8 cellular contexts compared by ENCODE assay signal in the genomic region with DNA sequence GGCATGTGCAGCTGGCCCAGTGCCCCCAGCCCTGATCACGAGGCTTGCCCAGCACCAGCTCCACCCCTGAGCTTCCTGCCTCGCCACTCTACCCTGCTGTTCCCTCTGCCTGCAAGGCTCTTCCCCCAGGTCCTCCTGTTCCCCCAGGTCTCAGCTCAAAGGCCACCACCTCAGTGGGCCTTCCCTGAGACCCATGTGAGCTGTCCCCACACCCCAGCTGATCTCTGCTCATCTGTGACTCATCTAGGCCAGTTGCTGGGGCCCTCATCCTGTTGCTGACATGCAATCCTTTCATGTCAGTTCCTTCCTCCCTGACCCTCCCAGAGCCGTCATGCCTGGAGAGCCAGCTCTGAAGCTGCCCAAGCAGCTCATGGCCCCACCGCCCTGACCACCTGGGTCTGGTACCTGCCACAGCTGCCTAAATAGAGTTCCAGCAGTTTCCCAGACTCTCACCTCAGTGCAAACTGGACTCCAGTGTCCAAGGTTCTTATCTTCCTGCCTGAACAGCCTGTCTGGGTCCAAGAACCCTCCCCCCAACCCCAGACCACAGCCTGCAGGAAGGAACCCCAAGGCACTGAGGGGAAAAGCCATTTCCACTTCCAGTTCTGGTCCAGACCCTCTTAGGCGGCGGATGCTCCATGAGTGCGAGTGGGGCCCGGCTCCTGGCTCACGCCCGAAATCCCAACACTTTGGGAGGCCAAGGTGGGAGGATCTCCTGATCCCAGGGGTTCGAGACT.
DNase-seq lines count a peak whose midpoint lies in the region; ATAC-seq and TF ChIP-seq lines count a peak whose summit lies in the region.

No MANE protein-coding gene starts in this region.

- ATAC-seq in DND-41 (ENCODE audit: insufficient read depth, low read depth) (0 out of 3 replicates have a peak, but pooled peaks have one; percentile 22), GM19455 (IDR thresholded peaks at IDR 0.05; ENCODE audit: unreplicated experiment) (no peak), HG03039 (IDR thresholded peaks at IDR 0.05; ENCODE audit: unreplicated experiment) (no peak), HG02981 (IDR thresholded peaks at IDR 0.05; ENCODE audit: unreplicated experiment) (no peak)

- H3K9me3 ChIP-seq in DND-41 (ENCODE audit: insufficient read depth, low read length, severe bottlenecking) = no peaks in the 10 kb centered on the region
- H3K9me3 ChIP-seq in adrenal gland (replicated peaks in 1 of 3) = no peaks in the 10 kb centered on the region

- H3K4me2 ChIP-seq in DND-41 (ENCODE audit: insufficient read depth, low read length) = no peak overlapping the region

- no peaks in the 10 kb centered on the region for H4K20me1 ChIP-seq in DND-41 (ENCODE audit: insufficient read depth, low read length)

- H3K36me3 ChIP-seq in DND-41 (ENCODE audit: insufficient read depth, low read length) = no peaks in the 10 kb centered on the region
- no peaks in the 10 kb centered on the region for H3K36me3 ChIP-seq in adrenal gland (replicated peaks in 1 of 2)

- intact Hi-C loops in adrenal gland (cut with DNase I) = no loop called here

- no peak for DNase-seq in DND-41
- DNase-seq in M059J (ENCODE audit: low read depth) = peak; percentile 66
- peak in 6 of 7 donors; percentile 36 to 73 (median 58) for DNase-seq in adrenal gland
- peak; percentile 25 for DNase-seq in myocyte (ENCODE audit: low read depth)
- DNase-seq in GM19238 (ENCODE audit: insufficient read length, low spot score) = no peak

- WGBS in adrenal gland, 4 donors = 73 to 77% (median 75%) methylated on average over 11 of the region's 11 CpGs

- H3K79me2 ChIP-seq in DND-41 (ENCODE audit: insufficient read depth, low read length) = no peaks in the 10 kb centered on the region

- no peak for TF ChIP-seq POLR2A in adrenal gland (IDR thresholded peaks at IDR 0.05)

- no peak overlapping the region for H3K9ac ChIP-seq in DND-41 (ENCODE audit: low read depth, low read length)

- no peaks in the 10 kb centered on the region for H3K27me3 ChIP-seq in DND-41 (ENCODE audit: insufficient read depth, low read length, poor library complexity)
- no peaks in the 10 kb centered on the region for H3K27me3 ChIP-seq in adrenal gland

- no peak overlapping the region for H3K27ac ChIP-seq in DND-41 (ENCODE audit: low read length)
- H3K27ac ChIP-seq in adrenal gland = peak overlapping the region in 1 of 5 donors; percentile 65

- H3K4me1 ChIP-seq in DND-41 (ENCODE audit: insufficient read depth, low read length) (no peaks in the 10 kb centered on the region), adrenal gland (replicated peaks in 1 of 2) (peaks cover 0 to 6% of the 10 kb centered on the region in 2 donors)

- H2AFZ ChIP-seq in DND-41 (ENCODE audit: low read depth, low read length) = no peak overlapping the region

- H3K4me3 ChIP-seq in DND-41 (ENCODE audit: low read depth in 1 of 2, low read length in 2 of 2) (no peak overlapping the region), adrenal gland (no peak overlapping the region)

- TF ChIP-seq CTCF in DND-41 (IDR thresholded peaks at IDR 0.05; ENCODE audit: borderline replicate concordance, extremely low read depth, low read length, poor library complexity, severe bottlenecking) = no peak
- TF ChIP-seq CTCF in adrenal gland (IDR thresholded peaks at IDR 0.05) = no peak

Comparison
In these comparisons a context has a peak if more than half of its experiments do, and no peak if none do; other contexts are left out.
1. DNase-seq: peak in M059J (single experiment), adrenal gland (6 of 7) and myocyte (single experiment); none in DND-41 (single experiment) and GM19238 (single experiment).